ENCODE assay signal across 1 cellular context in the genomic region with DNA sequence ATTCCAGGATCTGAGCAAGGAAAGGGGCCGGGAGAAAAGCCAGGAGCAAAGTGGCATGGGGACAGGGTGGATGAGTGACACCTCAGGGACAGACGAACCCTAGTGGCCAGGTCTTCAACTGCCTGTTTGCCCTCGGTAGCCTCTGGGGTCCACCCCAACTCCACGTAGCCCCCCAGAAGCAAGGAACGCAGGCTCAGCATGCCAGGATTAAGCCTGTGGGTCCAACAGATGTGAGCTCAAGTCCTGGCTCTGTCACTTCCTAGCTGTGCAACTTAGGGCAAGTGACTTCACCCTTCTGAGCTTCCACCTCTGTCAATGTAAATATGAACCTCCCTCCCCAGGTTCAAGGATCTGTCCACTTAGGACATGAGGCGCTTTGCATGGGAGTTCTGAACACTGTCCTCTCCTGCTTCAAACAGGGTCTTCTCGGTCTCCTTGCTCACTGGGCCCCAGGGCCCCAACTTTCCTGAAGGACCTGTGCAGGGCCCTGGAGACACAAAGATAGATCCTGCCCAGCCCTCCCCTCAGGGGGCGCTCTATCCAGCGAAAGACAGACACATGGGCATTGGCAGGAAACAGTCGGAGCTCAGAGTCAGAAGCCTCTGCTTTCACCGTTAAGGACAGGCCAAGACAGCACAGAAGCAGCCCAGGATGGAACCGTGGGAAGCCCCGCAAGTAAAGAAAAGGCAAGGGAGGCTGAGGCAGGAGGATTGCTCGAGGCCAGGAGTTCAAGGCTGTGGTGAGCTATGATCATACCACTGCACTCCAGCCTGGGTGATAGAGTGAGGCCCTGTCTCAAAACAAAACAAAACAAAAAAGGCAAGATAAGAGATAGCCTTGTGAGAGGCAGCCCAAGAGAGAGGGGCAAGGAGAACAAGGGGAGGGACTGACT.
TF ChIP-seq lines count a peak whose summit lies in the region.

No MANE protein-coding gene starts in this region.

TF ChIP-seq in GM23338, 12 proteins besides CTCF, POLR2A, EP300 and RAD21 (continued from another document):
- TF ChIP-seq EZH2phosphoT487 (IDR thresholded peaks at IDR 0.05; ENCODE audit: unreplicated experiment), result no peak
- no peak for TF ChIP-seq NANOG (IDR thresholded peaks at IDR 0.05; ENCODE audit: borderline replicate concordance)
- no peak for TF ChIP-seq STAT1 (IDR thresholded peaks at IDR 0.05; ENCODE audit: unreplicated experiment)
- no peak for TF ChIP-seq JUNB (IDR thresholded peaks at IDR 0.05; ENCODE audit: unreplicated experiment)
- no peak for TF ChIP-seq CREB1 (CRISPR knock-in tag; IDR thresholded peaks at IDR 0.05; ENCODE audit: low read depth)
